Comparison of ENCODE assay signal across 1 cellular context in the genomic region with DNA sequence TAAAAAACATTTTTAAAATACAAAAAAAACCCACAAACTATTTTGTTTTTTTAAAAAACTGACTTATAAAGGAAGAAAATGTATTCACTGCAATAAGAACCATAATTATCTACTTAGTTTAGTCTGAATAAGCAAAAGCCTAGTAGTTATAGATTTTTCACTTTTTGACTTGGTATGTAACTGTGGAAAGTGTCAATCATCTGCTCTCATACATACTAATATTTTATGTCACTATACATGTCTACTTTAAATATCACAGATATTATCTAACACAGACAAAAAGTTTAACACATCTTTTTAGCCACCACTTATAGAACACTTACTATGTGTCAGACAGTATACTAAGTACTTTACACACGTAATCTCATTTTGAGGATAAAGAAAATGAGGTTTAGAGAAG.
TF ChIP-seq lines count a peak whose summit lies in the region.

No MANE protein-coding gene starts in this region.

TF ChIP-seq in SK-N-SH, 30 proteins besides CTCF, POLR2A, EP300 and RAD21 (continued from another document):
- TF ChIP-seq USF2 (IDR thresholded peaks at IDR 0.05; ENCODE audit: borderline replicate concordance, low read depth, low read length): no peak
- TF ChIP-seq FOXM1 (IDR thresholded peaks at IDR 0.05; ENCODE audit: low read depth): no peak
- no peak for TF ChIP-seq YY1 (IDR thresholded peaks at IDR 0.05; ENCODE audit: low read depth)
- TF ChIP-seq ELF1 (IDR thresholded peaks at IDR 0.05): no peak
TF ChIP-seq in SK-N-SH: peak in this region for 0.
